ENCODE assay signal across 9 cellular contexts in the genomic region with DNA sequence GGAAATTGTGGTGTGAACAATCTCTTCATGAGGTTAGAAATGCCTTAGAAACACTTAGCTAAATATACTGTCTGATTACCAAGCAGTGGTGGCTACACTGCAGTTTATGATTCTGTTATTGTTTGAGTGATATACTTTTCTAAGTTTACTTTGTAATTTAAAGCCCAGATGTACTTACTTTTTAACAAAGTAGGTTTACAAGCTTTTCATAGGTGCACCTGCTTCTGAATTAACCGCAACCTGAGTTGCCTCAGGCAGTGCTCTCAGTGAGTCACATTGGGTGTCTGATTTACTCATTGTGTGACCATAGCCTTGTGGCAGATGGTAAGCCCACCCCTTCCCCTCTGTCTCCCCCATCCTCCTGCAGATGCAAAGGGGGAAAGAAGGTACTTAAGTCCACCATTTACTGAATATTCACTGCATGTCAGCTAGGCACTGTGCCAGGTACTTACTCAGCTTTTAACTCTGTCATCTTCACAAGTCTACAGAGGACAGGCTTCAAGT. TPM values are rescaled to one million over a fixed set of nuclear protein-coding genes. Genes with fewer than 3 reads are reported as not detected.
DNase-seq lines count a peak whose midpoint lies in the region; ATAC-seq and TF ChIP-seq lines count a peak whose summit lies in the region.
"Had no signal": no experiment of that assay in that cellular context is flagged by ENCODE, and none has a peak within 500 bp of the region (broad histone marks: within the 10 kb centered on the region; RNA-seq: fewer than 3 reads in every experiment).

No MANE protein-coding gene starts in this region.

- TF ChIP-seq CTCF in ascending aorta (IDR thresholded peaks at IDR 0.05) (no peak), osteoblast (IDR thresholded peaks at IDR 0.05; ENCODE audit: extremely low read depth, low read depth, low read length) (no peak)
- no peak for TF ChIP-seq CTCF in CD4-positive, alpha-beta T cell (IDR thresholded peaks at IDR 0.05)

- peaks cover 12 to 39% of the 10 kb centered on the region in 2 donors for H3K4me1 ChIP-seq in ascending aorta
- H3K4me1 ChIP-seq in osteoblast (ENCODE audit: insufficient read depth, low read length): peaks cover 13% of the 10 kb centered on the region

- DNase-seq in ELR (ENCODE audit: low read depth) (peak; percentile 53), NCI-H1930 (lab: John Stamatoyannopoulos, UW) (peak; percentile 75 to 77), ascending aorta (ENCODE audit: low spot score in 2 of 2) (no peak), osteoblast (ENCODE audit: insufficient read length, low spot score, missing footprints) (peak; percentile 39), H7 (no peak)
- DNase-seq in CD4-positive, alpha-beta T cell: no peak
- DNase-seq: hypothalamus had no signal

- peaks cover 8% of the 10 kb centered on the region for H3K4me1 Mint-ChIP-seq in CD4-positive, alpha-beta T cell (ENCODE audit: low read depth)

- intact Hi-C loops in ascending aorta (cut with DNase I): loop anchor here (2.0 to 5.0 kb wide), 4 partner anchors 27 to 334 kb away; a partner anchor contains a TSS
- intact Hi-C loops in CD4-positive, alpha-beta T cell (cut with DNase I, micrococcal nuclease): no loop called here

- H3K27me3 Mint-ChIP-seq in CD4-positive, alpha-beta T cell: no peaks in the 10 kb centered on the region

- peaks cover 3% of the 10 kb centered on the region for H4K20me1 ChIP-seq in osteoblast (ENCODE audit: insufficient read depth, low read length)

- no peak overlapping the region for H3K4me2 ChIP-seq in osteoblast (ENCODE audit: insufficient read depth, low read length)

- no peak overlapping the region for H3K27ac Mint-ChIP-seq in CD4-positive, alpha-beta T cell

- H2AFZ ChIP-seq in osteoblast (ENCODE audit: low read length): no peak overlapping the region

- H3K27me3 ChIP-seq in ascending aorta: no peaks in the 10 kb centered on the region
- no peaks in the 10 kb centered on the region for H3K27me3 ChIP-seq in osteoblast (ENCODE audit: insufficient read depth, low read length)
- no peaks in the 10 kb centered on the region for H3K27me3 ChIP-seq in CD4-positive, alpha-beta T cell (ENCODE audit: control insufficient read depth, insufficient read depth, low read length)
- no peaks in the 10 kb centered on the region; the same call in 1 of the 2 replicates for H3K27me3 ChIP-seq in H7 (ENCODE audit: control insufficient read depth, insufficient read depth, low read length)

- H3K27ac ChIP-seq in ascending aorta (peak overlapping the region; percentile 51 to 74), osteoblast (ENCODE audit: low read depth, low read length) (no peak overlapping the region)
- no peak overlapping the region for H3K27ac ChIP-seq in CD4-positive, alpha-beta T cell (ENCODE audit: low read depth, low read length)

- H3K36me3 ChIP-seq in ascending aorta: peaks cover 2 to 5% of the 10 kb centered on the region in 2 donors
- no peaks in the 10 kb centered on the region for H3K36me3 ChIP-seq in osteoblast (ENCODE audit: insufficient read depth, low read length)
- H3K36me3 ChIP-seq in H7 (replicated peaks; ENCODE audit: control insufficient read depth, insufficient read depth, low read length): no peaks in the 10 kb centered on the region

- POLR2A ChIA-PET in CD4-positive, alpha-beta T cell (lab: Charles Lee): interaction anchor here (0.7 kb wide), 1 partner anchor 14 kb away, joined by 3 read pairs; no protein-coding TSS in a partner anchor

- no peaks in the 10 kb centered on the region for H3K36me3 Mint-ChIP-seq in CD4-positive, alpha-beta T cell (ENCODE audit: low read depth)

- H3K9me3 ChIP-seq in ascending aorta (no peaks in the 10 kb centered on the region), osteoblast (ENCODE audit: low read depth, low read length) (no peaks in the 10 kb centered on the region)
- no peaks in the 10 kb centered on the region for H3K9me3 ChIP-seq in CD4-positive, alpha-beta T cell (ENCODE audit: control insufficient read depth, low read length)

- no peak overlapping the region for H3K4me3 Mint-ChIP-seq in CD4-positive, alpha-beta T cell

- CTCF ChIA-PET in CD4-positive, alpha-beta T cell (lab: Charles Lee): interaction anchor here (1.6 kb wide), 1 partner anchor 21 kb away, joined by 3 read pairs; no protein-coding TSS in a partner anchor

- peaks cover 30% of the 10 kb centered on the region for H3K79me2 ChIP-seq in osteoblast (ENCODE audit: insufficient read depth, low read length)

- H3K9me3 Mint-ChIP-seq in CD4-positive, alpha-beta T cell: no peaks in the 10 kb centered on the region

- H3K4me3 ChIP-seq in ascending aorta: no peak overlapping the region
- no peak overlapping the region for H3K4me3 ChIP-seq in osteoblast (ENCODE audit: insufficient read depth, low read length)
- no peak overlapping the region for H3K4me3 ChIP-seq in H7 (ENCODE audit: insufficient read depth, low read depth, low read length)

- no peak for ATAC-seq in HG02678 (IDR thresholded peaks at IDR 0.05; ENCODE audit: unreplicated experiment)
- no peak for ATAC-seq in GM21723 (IDR thresholded peaks at IDR 0.05; ENCODE audit: unreplicated experiment)
- ATAC-seq in CD4-positive, alpha-beta T cell (ENCODE audit: poor library complexity): no peak

RNA-seq across cellular contexts. Expression of a gene that starts 9.0 kb away (rescaled TPM):
- total RNA-seq in ascending aorta: 40.9 TPM
- 31.1 and 32.1 TPM in 2 replicates for total RNA-seq in osteoblast
- total RNA-seq in CD4-positive, alpha-beta T cell: 10 to 100 TPM; 38.4 to 38.9 TPM
- 1.1 and 2.3 TPM in 2 replicates for total RNA-seq in H7 (2014; rRNA removed; shearing (Covaris generic))

Comparison
In these comparisons a context has a peak if more than half of its experiments do, and no peak if none do; other contexts are left out.
1. DNase-seq: peak in ELR (single experiment), NCI-H1930 (2 of 2) and osteoblast (single experiment); none in ascending aorta (0 of 2), CD4-positive, alpha-beta T cell (0 of 10) and H7 (single experiment).
2. H3K27ac ChIP-seq: peak in ascending aorta (2 of 2); none in osteoblast (single experiment) and CD4-positive, alpha-beta T cell (single experiment).